Comparison of ENCODE assay signal across 1 cellular context in genomic region chr10:123007558-123008378, GRCh38.
TF ChIP-seq lines count a peak whose summit lies in the region.

No MANE protein-coding gene starts in this region.

TF ChIP-seq in H1, 55 proteins besides CTCF, POLR2A, EP300 and RAD21:
- TF ChIP-seq BCL11A (IDR thresholded peaks at IDR 0.05; ENCODE audit: low read depth in 2 of 2, low read length in 2 of 2), result no peak
- peak; percentile 3 to 59; a peak in 1 of 4 replicates for TF ChIP-seq SIN3A (conservative IDR thresholded peaks at IDR 0.05 in 1 of 2, IDR thresholded peaks at IDR 0.05 in 1 of 2; ENCODE audit: low read depth in 1 of 2, low read length in 2 of 2)
- TF ChIP-seq, protein P1, sequence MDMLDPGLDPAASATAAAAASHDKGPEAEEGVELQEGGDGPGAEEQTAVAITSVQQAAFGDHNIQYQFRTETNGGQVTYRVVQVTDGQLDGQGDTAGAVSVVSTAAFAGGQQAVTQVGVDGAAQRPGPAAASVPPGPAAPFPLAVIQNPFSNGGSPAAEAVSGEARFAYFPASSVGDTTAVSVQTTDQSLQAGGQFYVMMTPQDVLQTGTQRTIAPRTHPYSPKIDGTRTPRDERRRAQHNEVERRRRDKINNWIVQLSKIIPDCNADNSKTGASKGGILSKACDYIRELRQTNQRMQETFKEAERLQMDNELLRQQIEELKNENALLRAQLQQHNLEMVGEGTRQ (IDR thresholded peaks at IDR 0.05; ENCODE audit: low read length), result 0 out of 2 replicates have a peak, but pooled peaks have one; percentile 9
- TF ChIP-seq HDAC2 (IDR thresholded peaks at IDR 0.05; ENCODE audit: borderline replicate concordance in 1 of 2, low read depth in 2 of 2, low read length in 2 of 2), result 0 out of 4 replicates have a peak, but pooled peaks of 1 of the 2 experiments have one; percentile 29
- TF ChIP-seq, protein P2, sequence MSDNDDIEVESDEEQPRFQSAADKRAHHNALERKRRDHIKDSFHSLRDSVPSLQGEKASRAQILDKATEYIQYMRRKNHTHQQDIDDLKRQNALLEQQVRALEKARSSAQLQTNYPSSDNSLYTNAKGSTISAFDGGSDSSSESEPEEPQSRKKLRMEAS (IDR thresholded peaks at IDR 0.05), result peak; percentile 83
- no peak for TF ChIP-seq SP4 (IDR thresholded peaks at IDR 0.05; ENCODE audit: low read length)
- no peak for TF ChIP-seq BACH1 (IDR thresholded peaks at IDR 0.05; ENCODE audit: low read length)
- 0 out of 2 replicates have a peak, but pooled peaks have one; percentile 17 for TF ChIP-seq PHF8 (conservative IDR thresholded peaks at IDR 0.05; ENCODE audit: low read depth, low read length)
